ENCODE assay signal across 10 cellular contexts in the genomic region with DNA sequence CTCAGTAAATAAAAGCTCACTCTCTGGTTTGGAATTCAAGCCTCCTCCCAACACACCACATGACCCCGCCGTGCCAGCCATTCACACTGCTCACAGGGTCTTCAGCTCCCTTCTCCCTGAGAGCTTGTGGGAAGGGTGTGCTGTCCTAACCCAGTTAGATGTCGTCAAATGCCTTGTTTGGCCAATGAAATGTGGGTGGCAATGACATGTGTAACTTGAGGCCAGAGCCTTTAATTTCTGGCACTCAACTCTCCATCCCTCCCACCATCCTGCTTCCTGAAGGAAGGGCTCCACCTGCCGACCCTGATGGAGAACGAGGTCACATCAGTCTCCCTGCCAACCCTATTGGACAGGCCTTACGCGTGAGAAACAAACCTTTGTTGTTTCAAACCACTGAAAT.
DNase-seq lines count a peak whose midpoint lies in the region; ATAC-seq and TF ChIP-seq lines count a peak whose summit lies in the region.
"Had no signal": no experiment of that assay in that cellular context is flagged by ENCODE, and none has a peak within 500 bp of the region (broad histone marks: within the 10 kb centered on the region; RNA-seq: fewer than 3 reads in every experiment).

No MANE protein-coding gene starts in this region.

- no TSS peak for BruUV-seq in MCF 10A (replicated peaks; lab: Mats Ljungman, UMichigan)

- peak; percentile 62 for TF ChIP-seq CTCF in MCF 10A (IDR thresholded peaks at IDR 0.05; ENCODE audit: unreplicated experiment)
- TF ChIP-seq CTCF in breast epithelium (IDR thresholded peaks at IDR 0.05): no peak
- TF ChIP-seq CTCF in fibroblast of lung (conservative IDR thresholded peaks at IDR 0.05 in 1 of 2, IDR thresholded peaks at IDR 0.05 in 1 of 2; ENCODE audit: low read depth in 1 of 2, low read length in 2 of 2): peak in 1 of 2 donors; percentile 47
- no peak for TF ChIP-seq CTCF in vagina (IDR thresholded peaks at IDR 0.05)

- no peaks in the 10 kb centered on the region for H3K27me3 Mint-ChIP-seq in MCF 10A (ENCODE audit: insufficient read depth, unreplicated experiment)

- no peak overlapping the region for H3K4me2 ChIP-seq in fibroblast of lung (ENCODE audit: extremely low read depth, insufficient read depth, low read length)
- H3K4me2 ChIP-seq: KMS-11 had no signal

- H3K4me1 ChIP-seq in breast epithelium (no peaks in the 10 kb centered on the region), fibroblast of lung (ENCODE audit: control insufficient read depth, extremely low read depth, insufficient read depth, low read length) (no peaks in the 10 kb centered on the region), vagina (no peaks in the 10 kb centered on the region)

- H3K27me3 ChIP-seq in breast epithelium (no peaks in the 10 kb centered on the region), fibroblast of lung (ENCODE audit: control insufficient read depth, insufficient read depth, low read length) (no peaks in the 10 kb centered on the region), vagina (no peaks in the 10 kb centered on the region)

- H3K9ac ChIP-seq in fibroblast of lung (ENCODE audit: insufficient read depth, low read length): no peak overlapping the region
- H3K9ac ChIP-seq: KMS-11 had no signal

- H3K79me2 ChIP-seq in fibroblast of lung (ENCODE audit: control insufficient read depth, insufficient read depth, low read length): no peaks in the 10 kb centered on the region

- H3K4me3 ChIP-seq in breast epithelium (no peak overlapping the region), fibroblast of lung (replicated peaks in 1 of 4; ENCODE audit: control extremely low read depth in 1 of 4, insufficient read depth in 1 of 4, low read depth in 3 of 4, low read length in 4 of 4) (no peak overlapping the region), vagina (no peak overlapping the region)
- H3K4me3 ChIP-seq: skin epidermis had no signal

- H2AFZ ChIP-seq in fibroblast of lung (ENCODE audit: low read length): no peak overlapping the region

- H4K20me1 ChIP-seq in fibroblast of lung (ENCODE audit: control insufficient read depth, extremely low read depth, insufficient read depth, low read length): no peaks in the 10 kb centered on the region

- TF ChIP-seq POLR2A in breast epithelium (IDR thresholded peaks at IDR 0.05): no peak
- no peak for TF ChIP-seq POLR2A in vagina (IDR thresholded peaks at IDR 0.05)

- H3K9me3 Mint-ChIP-seq in MCF 10A (ENCODE audit: unreplicated experiment): no peaks in the 10 kb centered on the region

- no peak overlapping the region for H3K27ac ChIP-seq in breast epithelium
- no peak overlapping the region for H3K27ac ChIP-seq in fibroblast of lung (ENCODE audit: insufficient read depth, low read length)
- no peak overlapping the region for H3K27ac ChIP-seq in vagina
- H3K27ac ChIP-seq: KMS-11, skin epidermis had no signal

- intact Hi-C loops in MCF 10A (cut with micrococcal nuclease): loop anchor here (1.0 to 2.0 kb wide), 3 partner anchors 80 to 196 kb away; no protein-coding TSS in a partner anchor
- intact Hi-C loops in breast epithelium (cut with DNase I; ENCODE audit: low total_unique reads): no loop called here
- intact Hi-C loops in vagina (cut with DNase I): no loop called here

- POLR2A ChIA-PET in MCF 10A (lab: Yijun Ruan, JAX): interaction anchor here (0.5 to 1.7 kb wide), 6 partner anchors 12 to 105 kb away, joined by 3 to 7 read pairs (median 4); no protein-coding TSS in a partner anchor

- no peaks in the 10 kb centered on the region for H3K36me3 ChIP-seq in breast epithelium
- H3K36me3 ChIP-seq in fibroblast of lung (ENCODE audit: control insufficient read depth, insufficient read depth, low read length): no peaks in the 10 kb centered on the region
- no peaks in the 10 kb centered on the region for H3K36me3 ChIP-seq in vagina

- DNase-seq in MCF 10A (ENCODE audit: unreplicated experiment) (peak; percentile 80), breast epithelium (ENCODE audit: low spot score in 2 of 2) (no peak), NCI-H69 (lab: John Stamatoyannopoulos, UW) (peak; percentile 78), fibroblast of lung (ENCODE audit: low read depth in 2 of 2) (peak; percentile 58 to 72), stromal cell of bone marrow (ENCODE audit: low read depth) (peak; percentile 7), occipital lobe (lab: John Stamatoyannopoulos, UW) (no peak), vagina (ENCODE audit: extremely low spot score in 2 of 2) (no peak)

- H3K36me3 Mint-ChIP-seq in MCF 10A (ENCODE audit: insufficient read depth, unreplicated experiment): no peaks in the 10 kb centered on the region

- no peaks in the 10 kb centered on the region for H3K9me3 ChIP-seq in breast epithelium
- H3K9me3 ChIP-seq in fibroblast of lung (ENCODE audit: control insufficient read depth, insufficient read depth, low read depth, low read length): no peaks in the 10 kb centered on the region
- H3K9me3 ChIP-seq in vagina: no peaks in the 10 kb centered on the region

- H3K27ac Mint-ChIP-seq in MCF 10A (ENCODE audit: low read depth, unreplicated experiment): peak overlapping the region; percentile 53

- no peak for ATAC-seq in GM21381 (IDR thresholded peaks at IDR 0.05; ENCODE audit: unreplicated experiment)

- CTCF ChIA-PET in MCF 10A (lab: Yijun Ruan, JAX): interaction anchor here (0.5 to 5.2 kb wide), 22 partner anchors 8 to 1918 kb away, joined by 3 to 118 read pairs (median 5); no protein-coding TSS in a partner anchor

- no peak overlapping the region for H3K4me3 Mint-ChIP-seq in MCF 10A (ENCODE audit: unreplicated experiment)

- peaks cover 5% of the 10 kb centered on the region for H3K4me1 Mint-ChIP-seq in MCF 10A (ENCODE audit: insufficient read depth, unreplicated experiment)

Comparison
In these comparisons a context has a peak if more than half of its experiments do, and no peak if none do; other contexts are left out.
1. DNase-seq: peak in MCF 10A (single experiment), NCI-H69 (single experiment), fibroblast of lung (2 of 2) and stromal cell of bone marrow (single experiment); none in breast epithelium (0 of 2), occipital lobe (single experiment) and vagina (0 of 2).